ENCODE assay signal across 8 cellular contexts in the genomic region with DNA sequence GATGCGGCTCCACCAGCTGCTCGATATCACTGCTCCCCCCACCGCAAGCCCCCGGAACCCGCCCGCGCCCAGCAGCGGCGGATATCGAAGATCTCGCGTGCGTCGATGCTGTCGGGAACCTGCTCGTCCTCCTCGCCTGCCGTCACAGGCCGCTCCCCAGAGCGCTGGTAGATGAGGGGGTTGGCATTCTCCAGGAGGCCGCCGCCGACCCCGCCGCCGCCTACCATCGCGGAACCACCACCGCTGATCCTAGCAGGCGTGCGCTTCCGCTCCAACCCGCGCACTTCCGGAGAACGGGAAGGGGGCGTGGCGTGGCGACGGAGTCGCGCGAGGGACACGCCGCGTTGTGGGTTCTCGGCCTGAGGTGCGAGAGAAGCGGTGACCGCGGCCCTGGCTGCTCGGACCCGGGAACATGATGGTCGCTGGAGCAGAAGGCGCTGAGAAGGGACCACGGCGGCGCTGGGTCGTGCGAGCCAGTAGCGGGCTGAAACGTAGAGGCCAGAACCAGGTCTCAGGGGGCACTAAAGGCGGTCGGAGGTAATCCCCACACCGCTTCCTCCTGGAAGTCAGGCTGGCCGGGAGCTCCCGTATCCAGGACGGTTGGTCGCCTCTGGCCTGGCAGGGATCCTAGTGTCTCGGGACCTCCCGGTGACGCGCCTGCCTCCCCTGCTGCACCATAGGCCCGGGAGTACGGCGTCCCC.
DNase-seq lines count a peak whose midpoint lies in the region; ATAC-seq and TF ChIP-seq lines count a peak whose summit lies in the region.

A gene (minus strand): TSS at position 265 of the 701 bp plus-strand sequence. CDS start 38 bp downstream, at position 227.

- no peaks in the 10 kb centered on the region for H3K9me3 ChIP-seq in effector memory CD4-positive, alpha-beta T cell (ENCODE audit: control insufficient read depth, low read length)

- no peaks in the 10 kb centered on the region for H3K9me3 Mint-ChIP-seq in memory B cell

- no peak for TF ChIP-seq CTCF in C4-2B (conservative IDR thresholded peaks at IDR 0.05)

- peaks cover 13% of the 10 kb centered on the region for H3K36me3 ChIP-seq in effector memory CD4-positive, alpha-beta T cell (ENCODE audit: control insufficient read depth, insufficient read depth, low read length)

- H3K27me3 Mint-ChIP-seq in memory B cell, result no peaks in the 10 kb centered on the region

- peaks cover 9% of the 10 kb centered on the region for H3K36me3 Mint-ChIP-seq in memory B cell

- H3K4me1 ChIP-seq in effector memory CD4-positive, alpha-beta T cell (ENCODE audit: control insufficient read depth, insufficient read depth, low read length, poor library complexity, severe bottlenecking), result peaks cover 21% of the 10 kb centered on the region

- H3K4me3 ChIP-seq in effector memory CD4-positive, alpha-beta T cell (ENCODE audit: insufficient read depth, low read depth, low read length, poor library complexity, severe bottlenecking), result peak within 1 kb of the TSS; percentile 97

- H3K4me1 Mint-ChIP-seq in memory B cell, result peaks cover 43% of the 10 kb centered on the region

- H3K27ac ChIP-seq in C4-2B, result peak within 1 kb of the TSS; percentile 89
- H3K27ac ChIP-seq in effector memory CD4-positive, alpha-beta T cell (ENCODE audit: insufficient read depth, low read length, poor library complexity, severe bottlenecking), result peak within 1 kb of the TSS; percentile 92

- H3K4me3 Mint-ChIP-seq in memory B cell, result peak within 1 kb of the TSS; percentile 98

- peak; percentile 71 for DNase-seq in NK-92 treated with Interleukin-12 subunit alpha and Interleukin-12 subunit beta, amount 100 ng/mL, for 24 hours (lab: John Stamatoyannopoulos, UW)
- DNase-seq in activated CD8-positive, alpha-beta memory T cell treated with anti-CD3 and anti-CD28 coated beads for 4 hours (ENCODE audit: low read depth in 2 of 2), result peak; percentile 79 to 80
- DNase-seq in effector memory CD4-positive, alpha-beta T cell, result peak; percentile 80 to 81 (median 80)
- peak; percentile 87 to 90 for DNase-seq in memory B cell (ENCODE audit: low spot score in 2 of 2)
- DNase-seq in stimulated activated CD8-positive, alpha-beta memory T cell treated with anti-CD3 and anti-CD28 coated beads, Interleukin-12 subunit alpha, Interleukin-12 subunit beta, amount 100 ng/mL, for 1 hour (ENCODE audit: low read depth), result peak; percentile 81

- H3K27ac Mint-ChIP-seq in memory B cell, result peak within 1 kb of the TSS; percentile 98

- H3K27me3 ChIP-seq in effector memory CD4-positive, alpha-beta T cell (replicated peaks; ENCODE audit: control insufficient read depth, insufficient read depth, low read length, poor library complexity, severe bottlenecking), result no peaks in the 10 kb centered on the region

- ATAC-seq in GM19372 (IDR thresholded peaks at IDR 0.05; ENCODE audit: low read depth, unreplicated experiment) (peak; percentile 82), HG03558 (IDR thresholded peaks at IDR 0.05; ENCODE audit: extremely low read depth, unreplicated experiment) (peak; percentile 50), memory B cell (ENCODE audit: low read depth) (peak; percentile 89)

Comparison
In these comparisons a context has a peak if more than half of its experiments do, and no peak if none do; other contexts are left out.
1. Peak in every context shown above with its lines: DNase-seq, ATAC-seq, H3K4me3 ChIP-seq and H3K27ac ChIP-seq.